Comparison of ENCODE assay signal across 24 cellular contexts in the genomic region with DNA sequence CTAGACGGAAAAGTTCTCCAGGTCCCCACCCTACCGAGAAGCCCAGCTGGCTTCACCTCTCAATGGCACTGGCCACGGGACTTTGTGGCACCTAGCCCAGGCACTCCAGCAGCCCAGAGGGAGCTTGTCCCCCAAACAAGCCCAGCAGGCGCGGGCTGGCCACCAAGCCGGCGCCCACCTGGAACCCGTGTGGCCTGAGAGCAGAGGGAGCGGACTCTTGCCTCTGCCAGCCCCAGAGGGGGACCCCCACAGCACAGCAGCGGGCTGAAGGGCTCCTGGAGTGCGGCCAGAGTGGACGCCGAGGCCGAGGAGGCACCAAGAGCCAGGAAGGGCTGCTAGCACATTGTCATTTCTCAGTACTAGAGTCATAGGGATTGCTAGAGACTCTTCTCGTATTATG.
"Had no signal": no experiment of that assay in that cellular context is flagged by ENCODE, and none has a peak within 500 bp of the region (broad histone marks: within the 10 kb centered on the region; RNA-seq: fewer than 3 reads in every experiment).

No MANE protein-coding gene starts in this region.

- H3K4me3 ChIP-seq: neural progenitor cell, pancreas, prostate gland, right lobe of liver, sigmoid colon, stomach, tibial artery, transverse colon, upper lobe of right lung, uterus had no signal

- ATAC-seq: naive thymus-derived CD4-positive, alpha-beta T cell; natural killer cell; pancreas; right cardiac atrium; stimulated activated effector memory CD8-positive, alpha-beta T cell treated with anti-CD3 and anti-CD28 coated beads, Interleukin-12 subunit alpha, Interleukin-12 subunit beta, amount 100 ng/mL, for 72 hours; stimulated activated naive B cell treated with anti-CD40 and anti-IgM and Interleukin-4, amounts not matched to agents 10 μg/mL and 1 μg/mL and 100 μg/mL, for 72 hours; upper lobe of right lung had no signal

- H3K4me1 ChIP-seq: pancreas, prostate gland, right lobe of liver, sigmoid colon, stomach, tibial artery, transverse colon, upper lobe of right lung, uterus had no signal

- H3K9ac ChIP-seq: neural progenitor cell had no signal

- H2AFZ ChIP-seq: neural progenitor cell had no signal

- H3K4me2 ChIP-seq: neural progenitor cell had no signal

- H3K27ac ChIP-seq: neural progenitor cell, neutrophil, pancreas, prostate gland, right lobe of liver, sigmoid colon, stomach, tibial artery, transverse colon, upper lobe of right lung, uterus had no signal

- H3K9me3 ChIP-seq: neutrophil, pancreas, prostate gland, right lobe of liver, sigmoid colon, tibial artery, upper lobe of right lung, uterus had no signal

- H3K36me3 ChIP-seq: neural progenitor cell, neutrophil, pancreas, prostate gland, right lobe of liver, sigmoid colon, stomach, tibial artery, transverse colon, upper lobe of right lung, uterus had no signal

- DNase-seq: naive thymus-derived CD4-positive, alpha-beta T cell; natural killer cell; nucleus accumbens; retina; right lobe of liver; sigmoid colon; small intestine; stimulated activated CD4-positive, alpha-beta T cell treated with anti-CD3 and anti-CD28 coated beads, Interleukin-15, amount 100 ng/mL, for 24 hours; stimulated activated CD4-positive, alpha-beta T cell treated with anti-CD3 and anti-CD28 coated beads, Interleukin-2, amount 100 ng/mL, for 24 hours; stimulated activated CD4-positive, alpha-beta T cell treated with anti-CD3 and anti-CD28 coated beads, Interleukin-2, amount 100 ng/mL, for 48 hours; stimulated activated CD4-positive, alpha-beta T cell treated with anti-CD3 and anti-CD28 coated beads, Interleukin-4, amount 100 ng/mL, for 24 hours; stimulated activated naive B cell treated with anti-CD40 and anti-IgM and Interleukin-4, amounts not matched to agents 10 μg/mL and 1 μg/mL and 100 μg/mL, for 72 hours; stimulated activated naive CD4-positive, alpha-beta T cell treated with Interleukin-2 at 50 U/mL for 16 hours; stomach; tibial artery; transverse colon; upper lobe of right lung; uterus had no signal

- H3K27me3 ChIP-seq: neural progenitor cell, neutrophil, pancreas, right lobe of liver, sigmoid colon, stomach, tibial artery, transverse colon, upper lobe of right lung, uterus had no signal
